In the genomic region with DNA sequence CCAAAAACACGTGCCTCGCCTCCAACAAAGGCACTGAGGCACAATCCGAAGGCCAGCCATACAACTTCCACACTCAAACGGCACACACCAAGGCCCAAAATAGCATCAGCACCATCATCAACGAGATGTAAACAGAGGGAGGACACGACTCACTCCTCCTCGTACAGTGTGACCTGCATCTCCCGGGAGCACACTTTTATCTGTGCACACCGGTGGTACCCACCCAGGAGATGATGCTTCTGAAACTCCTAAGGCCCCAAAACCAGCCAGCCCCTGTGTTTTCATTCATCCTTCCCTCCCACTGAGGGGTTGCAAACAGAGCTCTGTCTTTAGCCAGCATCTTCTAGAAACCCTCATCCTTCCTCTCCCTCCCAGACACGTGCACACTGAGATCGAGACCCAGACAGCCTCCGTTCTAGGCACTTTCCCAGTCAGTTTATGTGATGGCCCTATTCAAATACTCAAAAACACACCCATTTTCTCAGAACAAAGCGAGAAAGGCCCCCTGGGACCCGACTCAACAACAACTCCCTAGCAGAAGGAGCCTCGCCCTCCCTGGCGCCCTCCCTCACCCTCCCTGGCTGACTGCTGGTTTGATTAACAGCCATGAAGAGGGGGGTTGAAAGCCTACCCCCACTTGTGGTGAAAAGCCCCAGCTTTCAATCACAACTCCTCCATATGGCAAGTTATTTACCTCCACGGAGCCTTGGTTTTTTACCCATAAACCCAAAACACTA, we compare ENCODE assay signal across 10 cellular contexts.
A peak's percentile ranks its signal among the peaks of the same experiment; 100 is the strongest.
DNase-seq lines count a peak whose midpoint lies in the region; ATAC-seq and TF ChIP-seq lines count a peak whose summit lies in the region.
"Had no signal": no experiment of that assay in that cellular context is flagged by ENCODE, and none has a peak within 500 bp of the region (broad histone marks: within the 10 kb centered on the region; RNA-seq: fewer than 3 reads in every experiment).

No MANE protein-coding gene starts in this region.

- H3K36me3 ChIP-seq in mesendoderm (ENCODE audit: control insufficient read depth, insufficient read depth, low read length) (no peaks in the 10 kb centered on the region), vagina (no peaks in the 10 kb centered on the region)

- no peak overlapping the region for H3K56ac ChIP-seq in mesendoderm (ENCODE audit: low read length)

- H3K23ac ChIP-seq in mesendoderm (ENCODE audit: low read length), result no peak overlapping the region

- peak overlapping the region; percentile 83 for H2AK5ac ChIP-seq in mesendoderm (ENCODE audit: low read length)

- TF ChIP-seq POLR2A in vagina (IDR thresholded peaks at IDR 0.05), result no peak

- H2BK5ac ChIP-seq in mesendoderm (ENCODE audit: low read length), result no peak overlapping the region

- ATAC-seq in left cardiac atrium (no peak), HG03097 (IDR thresholded peaks at IDR 0.05; ENCODE audit: low FRiP score, unreplicated experiment) (no peak), HG03354 (IDR thresholded peaks at IDR 0.05; ENCODE audit: poor library complexity, severe bottlenecking, unreplicated experiment) (no peak), esophagus mucosa (no peak)
- ATAC-seq: activated T-cell treated with anti-CD3 and anti-CD28 coated beads, Interleukin-2, amount 50 U/mL, for 72 hours; K562 had no signal

- no peaks in the 10 kb centered on the region for H3K79me2 ChIP-seq in mesendoderm (ENCODE audit: control insufficient read depth, insufficient read depth, low read length)

- H3K4me2 ChIP-seq in mesendoderm (ENCODE audit: low read length), result no peak overlapping the region

- intact Hi-C loops in left cardiac atrium (cut with DNase I), result no loop called here
- intact Hi-C loops in cardiac septum (cut with DNase I), result no loop called here
- intact Hi-C loops in vagina (cut with DNase I), result no loop called here

- peaks cover 4% of the 10 kb centered on the region for H3K79me1 ChIP-seq in mesendoderm (ENCODE audit: low read length)

- H3K4ac ChIP-seq in mesendoderm (ENCODE audit: low read depth, low read length), result peak overlapping the region; percentile 50

- peak overlapping the region; percentile 16 for H3K18ac ChIP-seq in mesendoderm (ENCODE audit: low read length)

- no peak overlapping the region for H3K4me3 ChIP-seq in mesendoderm (ENCODE audit: low read length)
- no peak overlapping the region for H3K4me3 ChIP-seq in vagina
- H3K4me3 ChIP-seq: K562 had no signal

- no CpG with 5 or more reads among the region's 17 CpGs for WGBS in mesendoderm (ENCODE audit: extremely low coverage, insufficient coverage, low lambda C conversion rate)

- DNase-seq in left cardiac atrium, result peak; percentile 43
- no peak for DNase-seq in cardiac septum (ENCODE audit: low spot score)
- DNase-seq in activated gamma-delta T cell treated with Interleukin-2 at 50 U/mL for 16 hours, result peak; percentile 40
- DNase-seq in mesendoderm, result no peak
- peak in 1 of 2 donors; percentile 81 for DNase-seq in vagina (ENCODE audit: extremely low spot score in 2 of 2)
- DNase-seq: activated T-cell treated with anti-CD3 and anti-CD28 coated beads, Interleukin-2, amount 50 U/mL, for 72 hours had no signal

- no peak overlapping the region for H2BK120ac ChIP-seq in mesendoderm (ENCODE audit: low read depth, low read length)

- H3K9ac ChIP-seq in mesendoderm (ENCODE audit: low read length), result no peak overlapping the region

- no peak overlapping the region for H4K5ac ChIP-seq in mesendoderm (ENCODE audit: low read length)

- H3K9me3 ChIP-seq in vagina, result no peaks in the 10 kb centered on the region

- no peak for TF ChIP-seq CTCF in vagina (IDR thresholded peaks at IDR 0.05)

- peaks cover 32% of the 10 kb centered on the region for H3K4me1 ChIP-seq in mesendoderm (ENCODE audit: control insufficient read depth, low read depth, low read length)
- peaks cover 98% of the 10 kb centered on the region for H3K4me1 ChIP-seq in vagina

- H4K8ac ChIP-seq in mesendoderm (ENCODE audit: low read depth, low read length), result no peak overlapping the region

- no peaks in the 10 kb centered on the region for H3K27me3 ChIP-seq in mesendoderm (ENCODE audit: insufficient read depth, low read length, poor library complexity)
- H3K27me3 ChIP-seq in vagina, result no peaks in the 10 kb centered on the region

- H2BK15ac ChIP-seq in mesendoderm (replicated peaks; ENCODE audit: low read depth), result no peak overlapping the region

- H3K27ac ChIP-seq in mesendoderm (ENCODE audit: low read depth, low read length) (no peak overlapping the region), vagina (peak overlapping the region; percentile 76)

Comparison
In these comparisons a context has a peak if more than half of its experiments do, and no peak if none do; other contexts are left out.
1. DNase-seq: peak in left cardiac atrium (single experiment) and activated gamma-delta T cell treated with Interleukin-2 at 50 U/mL for 16 hours (single experiment); none in cardiac septum (single experiment) and mesendoderm (single experiment).